Comparison of ENCODE assay signal across 13 cellular contexts in genomic region chr7:139300390-139300789, GRCh38.
"Had no signal": no experiment of that assay in that cellular context is flagged by ENCODE, and none has a peak within 500 bp of the region (broad histone marks: within the 10 kb centered on the region; RNA-seq: fewer than 3 reads in every experiment).

No MANE protein-coding gene starts in this region.

- H3K4me1 ChIP-seq: foreskin keratinocyte, right atrium auricular region, sigmoid colon had no signal

- H3K9me3 Mint-ChIP-seq: naive thymus-derived CD4-positive, alpha-beta T cell; neural crest cell had no signal

- H3K4me3 Mint-ChIP-seq: naive thymus-derived CD4-positive, alpha-beta T cell; neural crest cell had no signal

- ATAC-seq: foreskin keratinocyte; naive thymus-derived CD4-positive, alpha-beta T cell had no signal

- H3K27ac Mint-ChIP-seq: naive thymus-derived CD4-positive, alpha-beta T cell had no signal

- H3K9me3 ChIP-seq: ovary, right atrium auricular region, sigmoid colon had no signal

- H3K27me3 Mint-ChIP-seq: naive thymus-derived CD4-positive, alpha-beta T cell had no signal

- H3K4me3 ChIP-seq: hepatocyte, ovary, right atrium auricular region, sigmoid colon, skin epidermis had no signal

- H3K4me2 ChIP-seq: hepatocyte had no signal

- DNase-seq: cortex of kidney; effector memory CD4-positive, alpha-beta T cell; foreskin keratinocyte; naive thymus-derived CD4-positive, alpha-beta T cell; ovary; sigmoid colon; stimulated activated CD4-positive, alpha-beta T cell treated with anti-CD3 and anti-CD28 coated beads, Interleukin-2, amount 100 ng/mL, for 48 hours; stimulated activated naive CD4-positive, alpha-beta T cell treated with Interleukin-2 at 50 U/mL for 16 hours; trophoblast cell had no signal

- H3K27ac ChIP-seq: foreskin keratinocyte, hepatocyte, ovary, right atrium auricular region, sigmoid colon, skin epidermis had no signal
